Comparison of ENCODE assay signal across 9 cellular contexts in the genomic region with DNA sequence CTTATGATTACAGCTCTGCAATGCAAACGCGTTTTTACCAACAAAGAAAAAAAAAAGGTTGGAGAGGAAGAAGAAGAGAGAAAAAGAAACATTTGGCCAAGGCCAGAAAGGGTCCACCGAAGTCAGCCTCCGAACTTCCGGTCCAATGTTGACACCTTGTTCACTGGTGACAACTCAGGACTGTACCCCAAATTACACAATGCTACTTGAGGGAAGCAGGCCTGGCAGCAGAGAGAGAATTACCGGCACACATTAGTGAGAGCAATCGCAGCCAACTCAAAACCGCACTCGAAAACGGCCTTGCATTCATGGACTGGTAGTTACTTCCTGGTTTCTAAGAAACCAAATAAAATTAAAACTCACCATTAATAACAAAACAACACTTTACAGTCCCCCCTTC.
DNase-seq lines count a peak whose midpoint lies in the region; ATAC-seq, FAIRE-seq and TF ChIP-seq lines count a peak whose summit lies in the region.
"Had no signal": no experiment of that assay in that cellular context is flagged by ENCODE, and none has a peak within 500 bp of the region (broad histone marks: within the 10 kb centered on the region; RNA-seq: fewer than 3 reads in every experiment).

No MANE protein-coding gene starts in this region.

- H3K9ac ChIP-seq in smooth muscle cell (ENCODE audit: low read depth) = no peak overlapping the region

- no peak for DNase-seq in central memory CD8-positive, alpha-beta T cell (ENCODE audit: low spot score in 2 of 2)
- DNase-seq in smooth muscle cell (lab: John Stamatoyannopoulos, UW; ENCODE audit: unreplicated experiment) (no peak), frontal cortex (ENCODE audit: low spot score in 2 of 2) (no peak), type B pancreatic cell (ENCODE audit: extremely low spot score, unreplicated experiment) (no peak), NCI-H748 (lab: John Stamatoyannopoulos, UW; ENCODE audit: unreplicated experiment) (no peak)

- peak overlapping the region; percentile 89 for H3K4me2 ChIP-seq in DOHH2 (ENCODE audit: low read length)
- no peak overlapping the region for H3K4me2 ChIP-seq in smooth muscle cell

- no peaks in the 10 kb centered on the region for H4K20me1 ChIP-seq in DOHH2 (ENCODE audit: control insufficient read depth, insufficient read depth, low read depth, low read length)
- peaks cover 4% of the 10 kb centered on the region for H4K20me1 ChIP-seq in smooth muscle cell (ENCODE audit: low read depth)

- H3K9me3 Mint-ChIP-seq in central memory CD8-positive, alpha-beta T cell = no peaks in the 10 kb centered on the region
- H3K9me3 Mint-ChIP-seq in type B pancreatic cell = peaks cover 4% of the 10 kb centered on the region
- H3K9me3 Mint-ChIP-seq: activated naive CD4-positive, alpha-beta T cell treated with anti-CD3 and anti-CD28 coated beads, Interleukin-2, amount 50 U/mL, for 24 hours had no signal

- H3K4me3 ChIP-seq in DOHH2 (ENCODE audit: low read length) (peak overlapping the region; percentile 66), smooth muscle cell (no peak overlapping the region)

- peaks cover 4% of the 10 kb centered on the region for H3K36me3 Mint-ChIP-seq in central memory CD8-positive, alpha-beta T cell (ENCODE audit: insufficient read depth)
- no peaks in the 10 kb centered on the region for H3K36me3 Mint-ChIP-seq in type B pancreatic cell

- H3K36me3 ChIP-seq in DOHH2 (ENCODE audit: control insufficient read depth, low read length) (no peaks in the 10 kb centered on the region), smooth muscle cell (ENCODE audit: low read depth) (no peaks in the 10 kb centered on the region)

- H3K27ac ChIP-seq in DOHH2 (ENCODE audit: low read depth, low read length) (peak overlapping the region; percentile 77), smooth muscle cell (ENCODE audit: low read depth) (no peak overlapping the region)

- WGBS in smooth muscle cell (ENCODE audit: low lambda C conversion rate) = 98% methylated on average over 10 of the region's 10 CpGs

- H3K79me2 ChIP-seq in DOHH2 (ENCODE audit: control insufficient read depth, low read length) = no peaks in the 10 kb centered on the region
- peaks cover 4% of the 10 kb centered on the region for H3K79me2 ChIP-seq in smooth muscle cell (ENCODE audit: low read depth)

- no peak overlapping the region for H2AFZ ChIP-seq in smooth muscle cell (ENCODE audit: low read depth)

- peak overlapping the region; percentile 63 for H3K4me3 Mint-ChIP-seq in central memory CD8-positive, alpha-beta T cell
- no peak overlapping the region for H3K4me3 Mint-ChIP-seq in type B pancreatic cell
- H3K4me3 Mint-ChIP-seq: activated naive CD4-positive, alpha-beta T cell treated with anti-CD3 and anti-CD28 coated beads, Interleukin-2, amount 50 U/mL, for 24 hours had no signal

- FAIRE-seq in frontal cortex (lab: Jason Lieb, UNC) = no peak

- no peaks in the 10 kb centered on the region for H3K9me2 ChIP-seq in DOHH2 (replicated peaks; ENCODE audit: control insufficient read depth, low read length)

- ATAC-seq in GM21360 (IDR thresholded peaks at IDR 0.05; ENCODE audit: unreplicated experiment) = peak; percentile 80
- peak; percentile 64 for ATAC-seq in HG03521 (IDR thresholded peaks at IDR 0.05; ENCODE audit: unreplicated experiment)
- peak; percentile 30 for ATAC-seq in central memory CD8-positive, alpha-beta T cell (replicated peaks; ENCODE audit: extremely low read depth, poor library complexity, severe bottlenecking)

- H3F3A ChIP-seq in DOHH2 (ENCODE audit: control insufficient read depth, insufficient read depth) (peaks cover 11% of the 10 kb centered on the region), smooth muscle cell (ENCODE audit: low read depth) (no peaks in the 10 kb centered on the region)

- H3K27me3 Mint-ChIP-seq in central memory CD8-positive, alpha-beta T cell = no peaks in the 10 kb centered on the region
- no peaks in the 10 kb centered on the region for H3K27me3 Mint-ChIP-seq in type B pancreatic cell
- H3K27me3 Mint-ChIP-seq: activated naive CD4-positive, alpha-beta T cell treated with anti-CD3 and anti-CD28 coated beads, Interleukin-2, amount 50 U/mL, for 24 hours had no signal

- H3K27me3 ChIP-seq in DOHH2 (ENCODE audit: control insufficient read depth, low read length) (no peaks in the 10 kb centered on the region), smooth muscle cell (ENCODE audit: low read depth) (no peaks in the 10 kb centered on the region)

- peak overlapping the region; percentile 88 for H3K27ac Mint-ChIP-seq in central memory CD8-positive, alpha-beta T cell (ENCODE audit: low read depth)
- H3K27ac Mint-ChIP-seq in type B pancreatic cell = no peak overlapping the region
- H3K27ac Mint-ChIP-seq: activated naive CD4-positive, alpha-beta T cell treated with anti-CD3 and anti-CD28 coated beads, Interleukin-2, amount 50 U/mL, for 24 hours had no signal

- no peak for TF ChIP-seq CTCF in DOHH2 (IDR thresholded peaks at IDR 0.05; ENCODE audit: low read depth, low read length, poor library complexity, severe bottlenecking)
- no peak for TF ChIP-seq CTCF in smooth muscle cell (IDR thresholded peaks at IDR 0.05; ENCODE audit: borderline replicate concordance, insufficient read depth, poor library complexity, severe bottlenecking)
- no peak for TF ChIP-seq CTCF in type B pancreatic cell (conservative IDR thresholded peaks at IDR 0.05)

- H3K4me1 Mint-ChIP-seq in central memory CD8-positive, alpha-beta T cell = peaks cover 21% of the 10 kb centered on the region
- peaks cover 27% of the 10 kb centered on the region for H3K4me1 Mint-ChIP-seq in type B pancreatic cell (ENCODE audit: unreplicated experiment)

- peaks cover 56% of the 10 kb centered on the region for H3K4me1 ChIP-seq in DOHH2 (ENCODE audit: control insufficient read depth, low read length)
- peaks cover 8% of the 10 kb centered on the region for H3K4me1 ChIP-seq in smooth muscle cell (ENCODE audit: low read depth)

- H3K9me3 ChIP-seq in DOHH2 (ENCODE audit: control insufficient read depth, insufficient read depth, low read length) = no peaks in the 10 kb centered on the region
- H3K9me3 ChIP-seq in smooth muscle cell (replicated peaks; ENCODE audit: low read depth) = no peaks in the 10 kb centered on the region

Comparison
In these comparisons a context has a peak if more than half of its experiments do, and no peak if none do; other contexts are left out.
1. ATAC-seq: peak in every context shown above with its lines; median percentile 80 in GM21360; 64 in HG03521; 30 in central memory CD8-positive, alpha-beta T cell.